Comparison of ENCODE assay signal across 7 cellular contexts in the genomic region with DNA sequence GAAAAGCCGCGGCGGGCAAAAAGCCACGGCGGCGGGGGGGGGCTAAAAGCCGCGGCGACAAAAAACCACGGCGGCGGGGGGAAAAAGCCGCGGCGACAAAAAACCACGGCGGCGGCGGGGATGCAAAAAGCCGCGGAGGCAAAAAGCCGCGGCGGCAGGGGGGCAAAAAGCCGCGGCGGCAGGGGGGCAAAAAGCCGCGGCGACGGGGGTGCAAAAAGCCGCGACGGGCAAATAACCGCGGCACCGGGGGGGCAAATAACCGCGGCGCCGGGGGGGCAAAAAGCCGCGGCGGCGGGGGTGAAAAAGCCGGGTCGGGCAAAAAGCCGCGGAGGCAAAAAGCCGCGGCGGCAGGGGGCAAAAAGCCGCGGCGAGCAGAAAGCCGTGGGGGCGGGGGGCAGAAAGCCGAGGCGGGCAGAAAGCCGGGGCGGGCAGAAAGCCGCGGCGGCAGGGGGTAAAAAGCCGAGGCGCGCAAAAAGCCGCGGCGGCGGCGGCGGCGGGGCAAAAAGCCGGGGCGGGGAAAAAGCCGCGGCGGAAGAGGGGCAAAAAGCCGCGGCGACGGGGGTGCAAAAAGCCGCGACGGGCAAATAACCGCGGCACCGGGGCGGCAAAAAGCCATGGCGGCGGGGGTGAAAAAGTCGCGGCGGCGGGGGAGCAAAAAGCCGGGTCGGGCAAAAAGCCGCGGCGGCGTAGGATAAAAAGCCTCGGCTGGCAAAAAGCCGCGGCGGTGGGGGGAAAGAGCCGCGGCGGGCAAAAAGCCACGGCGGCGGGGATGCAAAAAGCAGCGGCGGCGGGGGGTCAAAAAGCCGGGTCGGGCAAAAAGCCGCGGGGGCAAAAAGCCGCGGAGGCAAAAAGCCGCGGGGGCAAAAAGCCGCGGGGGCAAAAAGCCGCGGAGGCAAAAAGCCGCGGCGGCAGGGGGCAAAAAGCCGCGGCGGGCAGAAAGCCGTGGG.
DNase-seq lines count a peak whose midpoint lies in the region; ATAC-seq and TF ChIP-seq lines count a peak whose summit lies in the region.
"Not testable (repeated sequence)": the region's sequence is repeated elsewhere in the genome, so short reads cannot be mapped to it uniquely, and the experiment has no call there.

No MANE protein-coding gene starts in this region.

- H3K27ac ChIP-seq in PC-3 (ENCODE audit: low read length); mesodermal cell (ENCODE audit: low read depth, low read length, severe bottlenecking): not testable (repeated sequence)

- intact Hi-C loops in PC-3 (cut with micrococcal nuclease): not testable (repeated sequence)

- not testable (repeated sequence) for ATAC-seq in PC-3

- not testable (repeated sequence) for H3K4me1 ChIP-seq in PC-3 (ENCODE audit: insufficient read depth, low read length); mesodermal cell (ENCODE audit: control insufficient read depth, insufficient read depth, low read length, poor library complexity, severe bottlenecking)

- not testable (repeated sequence) for H4K20me1 ChIP-seq in PC-3 (ENCODE audit: low read length)

- DNase-seq in ELF-1 (ENCODE audit: low read depth, low spot score) (peak; percentile 15), cardiac fibroblast (ENCODE audit: low read depth in 2 of 2) (peak in 1 of 2 donors; percentile 0), foreskin fibroblast (peak in 1 of 2 donors; percentile 2)
- DNase-seq in PC-3: not testable (repeated sequence)
- peak; percentile 65 for DNase-seq in activated effector memory CD4-positive, alpha-beta T cell treated with anti-CD3 and anti-CD28 coated beads, Interleukin-2, amount 50 U/mL, for 16 hours
- DNase-seq in stimulated activated CD4-positive, alpha-beta T cell treated with anti-CD3 and anti-CD28 coated beads, Interleukin-4, amount 100 ng/mL, for 1 hour: peak; percentile 8

- H2AFZ ChIP-seq in PC-3 (ENCODE audit: low read length): not testable (repeated sequence)

- not testable (repeated sequence) for H3K9ac ChIP-seq in PC-3 (ENCODE audit: low read length)

- H3K9me2 ChIP-seq in PC-3 (replicated peaks; ENCODE audit: low read length): not testable (repeated sequence)

- H3K36me3 ChIP-seq in PC-3 (ENCODE audit: low read depth, low read length); mesodermal cell (ENCODE audit: control insufficient read depth, insufficient read depth, low read length): not testable (repeated sequence)

- not testable (repeated sequence) for H3K9me3 ChIP-seq in PC-3 (ENCODE audit: low read length); mesodermal cell (ENCODE audit: control insufficient read depth, low read length)

- H3K4me2 ChIP-seq in PC-3 (ENCODE audit: low read length): peak overlapping the region; percentile 44; the same call in 1 of the 2 replicates

- H3F3A ChIP-seq in PC-3 (ENCODE audit: low read length, unreplicated experiment): not testable (repeated sequence)

- H3K27me3 ChIP-seq in PC-3 (ENCODE audit: low read length): not testable (repeated sequence)

- H3K4me3 ChIP-seq in PC-3 (ENCODE audit: low read length) (peak overlapping the region; percentile 42; the same call in 1 of the 2 replicates), cardiac fibroblast (replicated peaks in 1 of 2; ENCODE audit: low read depth in 2 of 2, low read length in 2 of 2) (peak overlapping the region; percentile 35 to 40), foreskin fibroblast (ENCODE audit: low read depth in 1 of 2, low read length in 2 of 2) (peak overlapping the region; percentile 7 to 8), mesodermal cell (ENCODE audit: extremely low read depth, insufficient read depth, low read length, poor library complexity, severe bottlenecking) (peak overlapping the region; percentile 36)

- CTCF ChIA-PET in PC-3 (lab: Charles Lee): not testable (repeated sequence)

- WGBS in mesodermal cell (ENCODE audit: insufficient coverage in 2 of 2), 2 experiments: 7 to 16% methylated on average over 37 to 43 of the region's 134 CpGs

- POLR2A ChIA-PET in PC-3 (lab: Charles Lee; ENCODE audit: unreplicated experiment): not testable (repeated sequence)

- H3K79me2 ChIP-seq in PC-3 (ENCODE audit: low read length): not testable (repeated sequence)

- TF ChIP-seq CTCF in PC-3 (conservative IDR thresholded peaks at IDR 0.05; ENCODE audit: low read depth, low read length); cardiac fibroblast (IDR thresholded peaks at IDR 0.05; ENCODE audit: low read depth, low read length); foreskin fibroblast (IDR thresholded peaks at IDR 0.05; ENCODE audit: low read depth, low read length): not testable (repeated sequence)

- not testable (repeated sequence) for BruUV-seq in PC-3 (replicated peaks; lab: Mats Ljungman, UMichigan)
